29 cellular contexts compared by ENCODE assay signal in genomic region chr17:43226393-43226792, GRCh38. TPM values are rescaled to one million over a fixed set of nuclear protein-coding genes. Genes with fewer than 3 reads are reported as not detected.
DNase-seq lines count a peak whose midpoint lies in the region; ATAC-seq, FAIRE-seq and TF ChIP-seq lines count a peak whose summit lies in the region.
"Had no signal": no experiment of that assay in that cellular context is flagged by ENCODE, and none has a peak within 500 bp of the region (broad histone marks: within the 10 kb centered on the region; RNA-seq: fewer than 3 reads in every experiment).

No MANE protein-coding gene starts in this region.

- H3K9me3 ChIP-seq in GM12878 (replicated peaks; ENCODE audit: control insufficient read depth, insufficient read depth, low read length), result no peaks in the 10 kb centered on the region
- H3K9me3 ChIP-seq: HAP-1, MG63 had no signal

- H3K36me3 ChIP-seq in GM12878 (ENCODE audit: control insufficient read depth in 2 of 2, insufficient read depth in 2 of 2, low read length in 1 of 2), result no peaks in the 10 kb centered on the region; a peak in 1 of 4 replicates
- H3K36me3 ChIP-seq: HAP-1, MG63 had no signal

- H2AFZ ChIP-seq in GM12878 (ENCODE audit: control insufficient read depth, low read depth, low read length), result no peak overlapping the region
- H2AFZ ChIP-seq: GM23338 had no signal

- no peak for ATAC-seq in activated CD8-positive, alpha-beta T cell treated with anti-CD3 and anti-CD28 coated beads, Interleukin-2, amount 10 ng/mL, durations not matched to agents 7 days and 5 days
- ATAC-seq in activated CD8-positive, alpha-beta T cell treated with anti-CD3 and anti-CD28 coated beads for 36 hours, result no peak
- no peak for ATAC-seq in GM12878
- no peak for ATAC-seq in HG03175 (IDR thresholded peaks at IDR 0.05; ENCODE audit: unreplicated experiment)
- ATAC-seq: GM23338, Panc1 had no signal

- H3K9ac ChIP-seq in GM12878 (ENCODE audit: control insufficient read depth, insufficient read depth, low read length), result no peak overlapping the region

- no peaks in the 10 kb centered on the region for H3K27me3 ChIP-seq in GM12878 (replicated peaks in 1 of 2; ENCODE audit: control insufficient read depth in 2 of 2, insufficient read depth in 2 of 2, low read length in 1 of 2)
- H3K27me3 ChIP-seq: MG63 had no signal

- in situ Hi-C loops in GM12878 (cut with MboI), result no loop called here

- intact Hi-C loops in activated CD8-positive, alpha-beta T cell treated with anti-CD3 and anti-CD28 coated beads for 36 hours (cut with micrococcal nuclease), result no loop called here
- intact Hi-C loops in GM12878 (cut with micrococcal nuclease; ENCODE audit: unreplicated experiment), result no loop called here

- no peaks in the 10 kb centered on the region for H3K79me2 ChIP-seq in GM12878 (ENCODE audit: control insufficient read depth, insufficient read depth, low read length)

- RAD21 ChIA-PET in GM12878 (lab: Charles Lee; ENCODE audit: unreplicated experiment), result no interaction called here

- H3K4me1 ChIP-seq in GM12878 (ENCODE audit: control insufficient read depth, insufficient read depth, low read length), result no peaks in the 10 kb centered on the region
- H3K4me1 ChIP-seq: HAP-1 had no signal

- TF ChIP-seq RAD21 in GM12878 (IDR thresholded peaks at IDR 0.05; ENCODE audit: insufficient read depth, low read depth, low read length), result no peak

- POLR2A ChIA-PET in activated CD8-positive, alpha-beta T cell treated with anti-CD3 and anti-CD28 coated beads, Interleukin-2, amount 10 ng/mL, durations not matched to agents 7 days and 5 days (lab: Charles Lee), result interaction anchor here (1.1 to 1.4 kb wide), 2 partner anchors 15 to 90 kb away, joined by 3 to 5 read pairs; partner anchors contain the start of gene TMEM106A
- POLR2A ChIA-PET in activated CD8-positive, alpha-beta T cell treated with anti-CD3 and anti-CD28 coated beads for 36 hours (lab: Charles Lee), result interaction anchor here (2.2 to 3.3 kb wide), 2 partner anchors 10 to 90 kb away, joined by 10 to 13 read pairs; no protein-coding TSS in a partner anchor
- POLR2A ChIA-PET in GM12878 (lab: Charles Lee), result interaction anchor here (1.3 kb wide), 1 partner anchor 89 kb away, joined by 3 read pairs; no protein-coding TSS in a partner anchor

- no peaks in the 10 kb centered on the region for H3K9me3 Mint-ChIP-seq in activated CD8-positive, alpha-beta T cell treated with anti-CD3 and anti-CD28 coated beads, Interleukin-2, amount 10 ng/mL, durations not matched to agents 7 days and 5 days (ENCODE audit: insufficient read depth)
- no peaks in the 10 kb centered on the region for H3K9me3 Mint-ChIP-seq in activated CD8-positive, alpha-beta T cell treated with anti-CD3 and anti-CD28 coated beads for 36 hours
- no peaks in the 10 kb centered on the region for H3K9me3 Mint-ChIP-seq in type B pancreatic cell
- H3K9me3 Mint-ChIP-seq: GM23338, HFFc6 had no signal

- no peak overlapping the region for H3K27ac Mint-ChIP-seq in activated CD8-positive, alpha-beta T cell treated with anti-CD3 and anti-CD28 coated beads, Interleukin-2, amount 10 ng/mL, durations not matched to agents 7 days and 5 days
- no peak overlapping the region for H3K27ac Mint-ChIP-seq in activated CD8-positive, alpha-beta T cell treated with anti-CD3 and anti-CD28 coated beads for 36 hours
- H3K27ac Mint-ChIP-seq in type B pancreatic cell, result no peak overlapping the region
- H3K27ac Mint-ChIP-seq: GM23338, HFFc6 had no signal

- H3K27ac ChIP-seq in GM12878 (ENCODE audit: control insufficient read depth, insufficient read depth), result no peak overlapping the region
- H3K27ac ChIP-seq: 22Rv1, RWPE1 had no signal

- H3K27me3 Mint-ChIP-seq in activated CD8-positive, alpha-beta T cell treated with anti-CD3 and anti-CD28 coated beads, Interleukin-2, amount 10 ng/mL, durations not matched to agents 7 days and 5 days (ENCODE audit: low read depth), result no peaks in the 10 kb centered on the region
- H3K27me3 Mint-ChIP-seq in activated CD8-positive, alpha-beta T cell treated with anti-CD3 and anti-CD28 coated beads for 36 hours, result no peaks in the 10 kb centered on the region
- H3K27me3 Mint-ChIP-seq in type B pancreatic cell, result no peaks in the 10 kb centered on the region

- peaks cover 7% of the 10 kb centered on the region for H3K4me1 Mint-ChIP-seq in activated CD8-positive, alpha-beta T cell treated with anti-CD3 and anti-CD28 coated beads, Interleukin-2, amount 10 ng/mL, durations not matched to agents 7 days and 5 days (ENCODE audit: low read depth)
- H3K4me1 Mint-ChIP-seq in activated CD8-positive, alpha-beta T cell treated with anti-CD3 and anti-CD28 coated beads for 36 hours (ENCODE audit: low read depth), result peaks cover 1% of the 10 kb centered on the region
- no peaks in the 10 kb centered on the region for H3K4me1 Mint-ChIP-seq in type B pancreatic cell (ENCODE audit: unreplicated experiment)
- H3K4me1 Mint-ChIP-seq: GM23338 had no signal

- SMC1A ChIA-PET in GM12878 (lab: Charles Lee; ENCODE audit: uncharacterized antibody, unreplicated experiment), result no interaction called here

- peak; percentile 9 for DNase-seq in activated CD8-positive, alpha-beta T cell treated with anti-CD3 and anti-CD28 coated beads, Interleukin-2, amount 10 ng/mL, durations not matched to agents 7 days and 5 days
- no peak for DNase-seq in activated CD8-positive, alpha-beta T cell treated with anti-CD3 and anti-CD28 coated beads for 36 hours
- DNase-seq in GM12878 (ENCODE audit: low read depth, low spot score) (no peak), islet precursor cell (peak; percentile 40), type B pancreatic cell (ENCODE audit: extremely low spot score, unreplicated experiment) (peak; percentile 13), NOMO-1 treated with dmso at 0.1 percent for 144 hours (lab: John Stamatoyannopoulos, UW; ENCODE audit: unreplicated experiment) (no peak)
- DNase-seq in activated naive CD4-positive, alpha-beta T cell treated with anti-CD3 and anti-CD28 coated beads, Interleukin-2, amount 50 U/mL, for 16 hours, result no peak
- DNase-seq: ACHN, DMS53, HFFc6, KBM-7, MG63, NCI-H2029, NCI-H446, NCI-H526, NCI-H82, SHP77 had no signal

- TSS peak; percentile 34 for BruUV-seq in GM12878 (replicated peaks; lab: Mats Ljungman, UMichigan)

- H3K36me3 Mint-ChIP-seq in activated CD8-positive, alpha-beta T cell treated with anti-CD3 and anti-CD28 coated beads, Interleukin-2, amount 10 ng/mL, durations not matched to agents 7 days and 5 days (ENCODE audit: low read depth), result peaks cover 10% of the 10 kb centered on the region
- peaks cover 3% of the 10 kb centered on the region for H3K36me3 Mint-ChIP-seq in activated CD8-positive, alpha-beta T cell treated with anti-CD3 and anti-CD28 coated beads for 36 hours (ENCODE audit: low read depth)
- H3K36me3 Mint-ChIP-seq in type B pancreatic cell, result no peaks in the 10 kb centered on the region

- WGBS in GM12878 (ENCODE audit: insufficient coverage, insufficient replicate concordance, low lambda C conversion rate, missing lambda C conversion rate), result 90% methylated on average over 7 of the region's 7 CpGs

- no peak for TF ChIP-seq CTCF in activated CD8-positive, alpha-beta T cell treated with anti-CD3 and anti-CD28 coated beads for 36 hours (IDR thresholded peaks at IDR 0.05)
- TF ChIP-seq CTCF in GM12878 (IDR thresholded peaks at IDR 0.05 in 2 of 3, conservative IDR thresholded peaks at IDR 0.05 in 1 of 3; ENCODE audit: control insufficient read depth in 2 of 3, extremely low read depth in 1 of 3, insufficient read depth in 1 of 3, low read depth in 3 of 3, low read length in 3 of 3) (no peak), type B pancreatic cell (conservative IDR thresholded peaks at IDR 0.05) (no peak)

- H4K20me1 ChIP-seq in GM12878 (ENCODE audit: control insufficient read depth, insufficient read depth), result no peaks in the 10 kb centered on the region

- H3K4me2 ChIP-seq in GM12878 (ENCODE audit: control insufficient read depth, insufficient read depth), result no peak overlapping the region
- H3K4me2 ChIP-seq: GM23338 had no signal

- CTCF ChIA-PET in activated CD8-positive, alpha-beta T cell treated with anti-CD3 and anti-CD28 coated beads, Interleukin-2, amount 10 ng/mL, durations not matched to agents 7 days and 5 days (lab: Charles Lee), result interaction anchor here (1.3 to 1.7 kb wide), 2 partner anchors 14 to 83 kb away, joined by 5 to 6 read pairs; partner anchors contain the start of gene TMEM106A
- CTCF ChIA-PET in activated CD8-positive, alpha-beta T cell treated with anti-CD3 and anti-CD28 coated beads for 36 hours (lab: Charles Lee), result interaction anchor here (0.6 kb wide), 1 partner anchor 202 kb away, joined by 3 read pairs; no protein-coding TSS in a partner anchor
- CTCF ChIA-PET in GM12878 (lab: Yijun Ruan, JAX), result interaction anchor here (0.6 kb wide), 1 partner anchor 15 kb away, joined by 3 read pairs; the partner anchor contains the start of gene TMEM106A

- H3K4me3 Mint-ChIP-seq in activated CD8-positive, alpha-beta T cell treated with anti-CD3 and anti-CD28 coated beads, Interleukin-2, amount 10 ng/mL, durations not matched to agents 7 days and 5 days, result no peak overlapping the region
- no peak overlapping the region for H3K4me3 Mint-ChIP-seq in activated CD8-positive, alpha-beta T cell treated with anti-CD3 and anti-CD28 coated beads for 36 hours
- no peak overlapping the region for H3K4me3 Mint-ChIP-seq in type B pancreatic cell
- H3K4me3 Mint-ChIP-seq: GM23338, HFFc6 had no signal

- no peak for FAIRE-seq in GM12878 (lab: Jason Lieb, UNC)
- FAIRE-seq: D721Med, HTR-8/SVneo had no signal

- H3K4me3 ChIP-seq in GM12878, result no peak overlapping the region
- H3K4me3 ChIP-seq: GM23338, HAP-1, MG63 had no signal

- TF ChIP-seq POLR2A in GM12878 (IDR thresholded peaks at IDR 0.05; ENCODE audit: low read depth, low read length), result no peak

- TF ChIP-seq EP300 in GM12878 (IDR thresholded peaks at IDR 0.05; ENCODE audit: borderline replicate concordance in 1 of 2, control insufficient read depth in 1 of 2, low read depth in 2 of 2, low read length in 2 of 2), result no peak

RNA-seq across cellular contexts. Expression of gene CCDC200, which starts 2.0 kb away (rescaled TPM):
- total RNA-seq in activated CD8-positive, alpha-beta T cell treated with anti-CD3 and anti-CD28 coated beads, Interleukin-2, amount 10 ng/mL, durations not matched to agents 7 days and 5 days, result not detected
- not detected for total RNA-seq in activated CD8-positive, alpha-beta T cell treated with anti-CD3 and anti-CD28 coated beads for 36 hours
- total RNA-seq in GM12878 (2013; cell fraction: nucleolus; rRNA removed), result not detected in 2 replicates
- total RNA-seq in GM12878 (2014; rRNA removed), result not detected in 2 replicates
- total RNA-seq in GM12878 (2014; rRNA removed; fragmentation: Illumina TruSeq; extraction: Trizol), result not detected in 2 replicates
- total RNA-seq in GM12878 (2021), result not detected in 2 replicates
- 1.7 TPM for polyA plus RNA-seq in GM12878 (2011; ENCODE audit: low read depth)
- polyA plus RNA-seq in GM12878 (2011; rRNA removed), result not detected in 2 replicates
- not detected in 2 replicates for polyA plus RNA-seq in GM12878 (2011; cell fraction: cytosol; rRNA removed)
- polyA plus RNA-seq in GM12878 (2011; cell fraction: nucleus; rRNA removed), result not detected in 2 replicates
- 3.0 and 6.4 TPM in 2 replicates for polyA plus RNA-seq in GM12878 (2012)
- not detected in 2 replicates for polyA plus RNA-seq in GM12878 (2014; fragmentation: Illumina TruSeq; extraction: Trizol)
- polyA plus RNA-seq in GM12878 (2014; fragmentation: Nextera tagmentation; extraction: Ambion mirVana), result 1 to 10 TPM in 1 of 2 experiments, under 1 TPM in 1; 0.46 to 2.3 TPM
- not detected in 2 replicates for polyA plus RNA-seq in GM12878 (2014; rRNA removed)
- polyA plus RNA-seq in GM12878 (2016; fragmentation: Nextera tagmentation; extraction: Ambion mirVana), result 1 to 10 TPM; 3.2 to 3.9 TPM
- polyA minus RNA-seq in GM12878 (2011; rRNA and poly(A)+ RNA removed), result not detected in 2 replicates
- polyA minus RNA-seq in GM12878 (2011; cell fraction: cytosol; rRNA and poly(A)+ RNA removed), result not detected in 2 replicates
- polyA minus RNA-seq in GM12878 (2011; cell fraction: nucleus; rRNA and poly(A)+ RNA removed), result not detected in 2 replicates
- total RNA-seq in type B pancreatic cell (ENCODE audit: low replicate concordance), result not detected in 2 replicates
- total RNA-seq: Daoy, G401, GM23338, HFFc6, SK-MEL-5 had no signal
- polyA plus RNA-seq: BJ, GM23338 had no signal

RNA-seq across cellular contexts. Expression of gene RNU2-1, which starts 7.4 kb away (rescaled TPM):
- total RNA-seq in activated CD8-positive, alpha-beta T cell treated with anti-CD3 and anti-CD28 coated beads, Interleukin-2, amount 10 ng/mL, durations not matched to agents 7 days and 5 days, result 1,000 to 10,000 TPM; 4,963 to 6,708 TPM
- 1,000 to 10,000 TPM; 3,772 to 4,070 TPM for total RNA-seq in activated CD8-positive, alpha-beta T cell treated with anti-CD3 and anti-CD28 coated beads for 36 hours
- not detected in 2 replicates for total RNA-seq in GM12878 (2013; cell fraction: nucleolus; rRNA removed)
- not detected in 2 replicates for total RNA-seq in GM12878 (2014; rRNA removed)
- not detected in 2 replicates for total RNA-seq in GM12878 (2014; rRNA removed; fragmentation: Illumina TruSeq; extraction: Trizol)
- 9,631 and 10,813 TPM in 2 replicates for total RNA-seq in GM12878 (2021)
- polyA plus RNA-seq in GM12878 (2011; ENCODE audit: low read depth), result not detected
- not detected in 2 replicates for polyA plus RNA-seq in GM12878 (2011; rRNA removed)
- polyA plus RNA-seq in GM12878 (2011; cell fraction: cytosol; rRNA removed), result not detected in 2 replicates
- not detected in 2 replicates for polyA plus RNA-seq in GM12878 (2011; cell fraction: nucleus; rRNA removed)
- polyA plus RNA-seq in GM12878 (2012), result not detected in 2 replicates
- polyA plus RNA-seq in GM12878 (2014; fragmentation: Illumina TruSeq; extraction: Trizol), result not detected in 2 replicates
- polyA plus RNA-seq in GM12878 (2014; fragmentation: Nextera tagmentation; extraction: Ambion mirVana), result not detected
- not detected in 2 replicates for polyA plus RNA-seq in GM12878 (2014; rRNA removed)
- polyA plus RNA-seq in GM12878 (2016; fragmentation: Nextera tagmentation; extraction: Ambion mirVana), result 10 to 100 TPM; 17.5 to 17.7 TPM
- not detected in 2 replicates for polyA minus RNA-seq in GM12878 (2011; rRNA and poly(A)+ RNA removed)
- not detected in 2 replicates for polyA minus RNA-seq in GM12878 (2011; cell fraction: cytosol; rRNA and poly(A)+ RNA removed)
- polyA minus RNA-seq in GM12878 (2011; cell fraction: nucleus; rRNA and poly(A)+ RNA removed), result not detected in 2 replicates
- 3,940 and 6,478 TPM in 2 replicates for total RNA-seq in type B pancreatic cell (ENCODE audit: low replicate concordance)
- total RNA-seq: Daoy, G401, GM23338, SK-MEL-5 had no signal
- polyA plus RNA-seq: BJ had no signal

RNA-seq across cellular contexts. Expression of gene TMEM106A, which starts 14.7 kb away (rescaled TPM):
- total RNA-seq in activated CD8-positive, alpha-beta T cell treated with anti-CD3 and anti-CD28 coated beads, Interleukin-2, amount 10 ng/mL, durations not matched to agents 7 days and 5 days, result 10 to 100 TPM; 10.1 to 12.4 TPM
- 1 to 10 TPM; 9.2 to 9.8 TPM for total RNA-seq in activated CD8-positive, alpha-beta T cell treated with anti-CD3 and anti-CD28 coated beads for 36 hours
- total RNA-seq in GM12878 (2013; cell fraction: nucleolus; rRNA removed), result 81.0 and 84.7 TPM in 2 replicates
- total RNA-seq in GM12878 (2014; rRNA removed), result 7.9 and 8.9 TPM in 2 replicates
- total RNA-seq in GM12878 (2014; rRNA removed; fragmentation: Illumina TruSeq; extraction: Trizol), result 8.0 and 9.3 TPM in 2 replicates
- 14.6 and 18.7 TPM in 2 replicates for total RNA-seq in GM12878 (2021)
- 5.2 TPM for polyA plus RNA-seq in GM12878 (2011; ENCODE audit: low read depth)
- 8.7 and 13.9 TPM in 2 replicates for polyA plus RNA-seq in GM12878 (2011; rRNA removed)
- 16.2 and 19.0 TPM in 2 replicates for polyA plus RNA-seq in GM12878 (2011; cell fraction: cytosol; rRNA removed)
- polyA plus RNA-seq in GM12878 (2011; cell fraction: nucleus; rRNA removed), result 26.4 and 28.4 TPM in 2 replicates
- polyA plus RNA-seq in GM12878 (2012), result 7.1 and 8.9 TPM in 2 replicates
- polyA plus RNA-seq in GM12878 (2014; fragmentation: Illumina TruSeq; extraction: Trizol), result 9.0 and 11.5 TPM in 2 replicates
- 1 to 10 TPM; 2.3 to 2.6 TPM for polyA plus RNA-seq in GM12878 (2014; fragmentation: Nextera tagmentation; extraction: Ambion mirVana)
- polyA plus RNA-seq in GM12878 (2014; rRNA removed), result 9.3 and 13.1 TPM in 2 replicates
- 10 to 100 TPM in 1 of 2 experiments, 1 to 10 TPM in 1; 8.8 to 14.1 TPM for polyA plus RNA-seq in GM12878 (2016; fragmentation: Nextera tagmentation; extraction: Ambion mirVana)
- polyA minus RNA-seq in GM12878 (2011; rRNA and poly(A)+ RNA removed), result 30.3 and 37.9 TPM in 2 replicates
- polyA minus RNA-seq in GM12878 (2011; cell fraction: cytosol; rRNA and poly(A)+ RNA removed), result 6.7 TPM in 2 replicates
- polyA minus RNA-seq in GM12878 (2011; cell fraction: nucleus; rRNA and poly(A)+ RNA removed), result 15.8 and 32.4 TPM in 2 replicates
- total RNA-seq in type B pancreatic cell (ENCODE audit: low replicate concordance), result 4.4 TPM in 2 replicates
- total RNA-seq: G401 had no signal

RNA-seq across cellular contexts. Expression of gene NBR1, which starts 55.4 kb away (rescaled TPM):
- 10 to 100 TPM; 40.9 to 41.3 TPM for total RNA-seq in activated CD8-positive, alpha-beta T cell treated with anti-CD3 and anti-CD28 coated beads, Interleukin-2, amount 10 ng/mL, durations not matched to agents 7 days and 5 days
- total RNA-seq in activated CD8-positive, alpha-beta T cell treated with anti-CD3 and anti-CD28 coated beads for 36 hours, result 10 to 100 TPM; 45.6 to 46.5 TPM
- 56.0 and 62.9 TPM in 2 replicates for total RNA-seq in GM12878 (2013; cell fraction: nucleolus; rRNA removed)
- 27.2 and 27.7 TPM in 2 replicates for total RNA-seq in GM12878 (2014; rRNA removed)
- total RNA-seq in GM12878 (2014; rRNA removed; fragmentation: Illumina TruSeq; extraction: Trizol), result 29.9 and 32.9 TPM in 2 replicates
- total RNA-seq in GM12878 (2021), result 26.9 and 29.2 TPM in 2 replicates
- 19.3 TPM for polyA plus RNA-seq in GM12878 (2011; ENCODE audit: low read depth)
- 55.2 and 57.9 TPM in 2 replicates for polyA plus RNA-seq in GM12878 (2011; rRNA removed)
- 34.9 and 35.5 TPM in 2 replicates for polyA plus RNA-seq in GM12878 (2011; cell fraction: cytosol; rRNA removed)
- 23.2 and 28.4 TPM in 2 replicates for polyA plus RNA-seq in GM12878 (2011; cell fraction: nucleus; rRNA removed)
- polyA plus RNA-seq in GM12878 (2012), result 22.2 and 28.9 TPM in 2 replicates
- 33.7 and 42.5 TPM in 2 replicates for polyA plus RNA-seq in GM12878 (2014; fragmentation: Illumina TruSeq; extraction: Trizol)
- polyA plus RNA-seq in GM12878 (2014; fragmentation: Nextera tagmentation; extraction: Ambion mirVana), result 1 to 10 TPM; 3.5 to 6.2 TPM
- 16.8 and 19.7 TPM in 2 replicates for polyA plus RNA-seq in GM12878 (2014; rRNA removed)
- polyA plus RNA-seq in GM12878 (2016; fragmentation: Nextera tagmentation; extraction: Ambion mirVana), result 10 to 100 TPM; 29.3 to 30.2 TPM
- polyA minus RNA-seq in GM12878 (2011; rRNA and poly(A)+ RNA removed), result 83.7 and 92.1 TPM in 2 replicates
- 21.0 and 24.5 TPM in 2 replicates for polyA minus RNA-seq in GM12878 (2011; cell fraction: cytosol; rRNA and poly(A)+ RNA removed)
- 22.2 and 22.6 TPM in 2 replicates for polyA minus RNA-seq in GM12878 (2011; cell fraction: nucleus; rRNA and poly(A)+ RNA removed)
- total RNA-seq in type B pancreatic cell (ENCODE audit: low replicate concordance), result 60.8 and 65.9 TPM in 2 replicates

Comparison
In these comparisons a context has a peak if more than half of its experiments do, and no peak if none do; other contexts are left out.
1. DNase-seq: peak in activated CD8-positive, alpha-beta T cell treated with anti-CD3 and anti-CD28 coated beads, Interleukin-2, amount 10 ng/mL, durations not matched to agents 7 days and 5 days (single experiment), islet precursor cell (single experiment) and type B pancreatic cell (single experiment); none in activated CD8-positive, alpha-beta T cell treated with anti-CD3 and anti-CD28 coated beads for 36 hours (single experiment), GM12878 (single experiment), NOMO-1 treated with dmso at 0.1 percent for 144 hours (single experiment) and activated naive CD4-positive, alpha-beta T cell treated with anti-CD3 and anti-CD28 coated beads, Interleukin-2, amount 50 U/mL, for 16 hours (single experiment).